ENCODE assay signal across 21 cellular contexts in genomic region chr20:52160805-52161204, GRCh38. TPM values are rescaled to one million over a fixed set of nuclear protein-coding genes. Genes with fewer than 3 reads are reported as not detected.
DNase-seq lines count a peak whose midpoint lies in the region; ATAC-seq, FAIRE-seq and TF ChIP-seq lines count a peak whose summit lies in the region.
"Had no signal": no experiment of that assay in that cellular context is flagged by ENCODE, and none has a peak within 500 bp of the region (broad histone marks: within the 10 kb centered on the region; RNA-seq: fewer than 3 reads in every experiment).

No MANE protein-coding gene starts in this region.

- H3K9me3 Mint-ChIP-seq in central memory CD8-positive, alpha-beta T cell = no peaks in the 10 kb centered on the region
- peaks cover 21% of the 10 kb centered on the region for H3K9me3 Mint-ChIP-seq in neural progenitor cell

- no peaks in the 10 kb centered on the region for H3K27me3 Mint-ChIP-seq in central memory CD8-positive, alpha-beta T cell
- no peaks in the 10 kb centered on the region for H3K27me3 Mint-ChIP-seq in neural progenitor cell (ENCODE audit: insufficient read depth, low read depth)
- H3K27me3 Mint-ChIP-seq: CD4-positive, CD25-positive, alpha-beta regulatory T cell; IgD-negative memory B cell had no signal

- TF ChIP-seq CTCF in neural progenitor cell (IDR thresholded peaks at IDR 0.05) = no peak

- no peaks in the 10 kb centered on the region for H3K4me1 ChIP-seq in neural progenitor cell
- H3K4me1 ChIP-seq: HAP-1 had no signal

- intact Hi-C loops in head of caudate nucleus (cut with DNase I) = no loop called here

- no peaks in the 10 kb centered on the region for H3K9me3 ChIP-seq in neural progenitor cell (ENCODE audit: low read depth)

- FAIRE-seq in GM12892 (lab: Jason Lieb, UNC) = peak; percentile 9

- H3K79me2 ChIP-seq in neural progenitor cell (ENCODE audit: low read depth) = no peaks in the 10 kb centered on the region

- H3K4me2 ChIP-seq in neural progenitor cell = no peak overlapping the region
- H3K4me2 ChIP-seq: GM23338 had no signal

- no peak overlapping the region for H3K9ac ChIP-seq in neural progenitor cell

- H3K36me3 ChIP-seq in neural progenitor cell = peaks cover 17% of the 10 kb centered on the region

- H3K27ac Mint-ChIP-seq in central memory CD8-positive, alpha-beta T cell (ENCODE audit: low read depth) = peak overlapping the region; percentile 5
- H3K27ac Mint-ChIP-seq in neural progenitor cell = peak overlapping the region; percentile 39
- H3K27ac Mint-ChIP-seq: GM23338 had no signal

- no peak overlapping the region for H3K4me3 Mint-ChIP-seq in central memory CD8-positive, alpha-beta T cell
- H3K4me3 Mint-ChIP-seq in neural progenitor cell = no peak overlapping the region
- H3K4me3 Mint-ChIP-seq: CD4-positive, CD25-positive, alpha-beta regulatory T cell; GM23338; IgD-negative memory B cell had no signal

- H3K27ac ChIP-seq in neural progenitor cell = no peak overlapping the region

- H2AFZ ChIP-seq in neural progenitor cell (replicated peaks) = no peak overlapping the region
- H2AFZ ChIP-seq: GM23338 had no signal

- H3K27me3 ChIP-seq in neural progenitor cell = no peaks in the 10 kb centered on the region

- peaks cover 36% of the 10 kb centered on the region for H3K36me3 Mint-ChIP-seq in central memory CD8-positive, alpha-beta T cell (ENCODE audit: insufficient read depth)
- peaks cover 60% of the 10 kb centered on the region for H3K36me3 Mint-ChIP-seq in neural progenitor cell

- H4K20me1 ChIP-seq in neural progenitor cell (ENCODE audit: low read depth) = no peaks in the 10 kb centered on the region

- TF ChIP-seq POLR2A in GM12892 (IDR thresholded peaks at IDR 0.05; ENCODE audit: low read depth, low read length) = no peak

- no peak overlapping the region for H3K4me3 ChIP-seq in neural progenitor cell
- H3K4me3 ChIP-seq: GM12878, GM23338, HAP-1 had no signal

- peaks cover 5% of the 10 kb centered on the region for H3K4me1 Mint-ChIP-seq in central memory CD8-positive, alpha-beta T cell
- no peaks in the 10 kb centered on the region for H3K4me1 Mint-ChIP-seq in neural progenitor cell
- H3K4me1 Mint-ChIP-seq: GM23338, IgD-negative memory B cell had no signal

- no peak for DNase-seq in GM12892 (ENCODE audit: insufficient read length)
- DNase-seq in NCI-H510A (lab: John Stamatoyannopoulos, UW) = peak; percentile 23
- DNase-seq in central memory CD8-positive, alpha-beta T cell (ENCODE audit: low spot score in 2 of 2) = no peak
- no peak for DNase-seq in neural progenitor cell (ENCODE audit: low spot score)
- no peak for DNase-seq in head of caudate nucleus
- DNase-seq in nucleus accumbens (lab: John Stamatoyannopoulos, UW) = no peak
- no peak for DNase-seq in putamen (ENCODE audit: low spot score)
- DNase-seq in activated naive CD4-positive, alpha-beta T cell treated with anti-CD3 and anti-CD28 coated beads, Interleukin-2, amount 50 U/mL, for 16 hours = no peak
- DNase-seq: CD4-positive, CD25-positive, alpha-beta regulatory T cell; COR-L47; DND-41; MV-4-11; NCI-H1105 treated with DMSO at 0.1 percent for 48 hours; NCI-H1694 treated with DMSO at 0.1 percent for 48 hours; NCI-H2081 treated with DMSO at 0.1 percent for 48 hours; NCI-H748 treated with DMSO at 0.1 percent for 48 hours; NK-92 treated with Interleukin-12 subunit alpha and Interleukin-12 subunit beta, amount 100 ng/mL, for 24 hours had no signal

- H3F3A ChIP-seq in neural progenitor cell (ENCODE audit: low read depth) = no peaks in the 10 kb centered on the region

- ATAC-seq in central memory CD8-positive, alpha-beta T cell (replicated peaks; ENCODE audit: extremely low read depth, poor library complexity, severe bottlenecking) = no peak
- ATAC-seq: GM12878, GM23338 had no signal

RNA-seq across cellular contexts. Expression of gene ZFP64, which starts 30.8 kb away (rescaled TPM):
- 9.8 TPM for polyA plus RNA-seq in GM12892 (2012; ENCODE audit: missing spikeins)
- total RNA-seq in neural progenitor cell (ENCODE audit: low replicate concordance) = 13.7 and 23.1 TPM in 2 replicates
